Comparison of ENCODE assay signal across 9 cellular contexts in the genomic region with DNA sequence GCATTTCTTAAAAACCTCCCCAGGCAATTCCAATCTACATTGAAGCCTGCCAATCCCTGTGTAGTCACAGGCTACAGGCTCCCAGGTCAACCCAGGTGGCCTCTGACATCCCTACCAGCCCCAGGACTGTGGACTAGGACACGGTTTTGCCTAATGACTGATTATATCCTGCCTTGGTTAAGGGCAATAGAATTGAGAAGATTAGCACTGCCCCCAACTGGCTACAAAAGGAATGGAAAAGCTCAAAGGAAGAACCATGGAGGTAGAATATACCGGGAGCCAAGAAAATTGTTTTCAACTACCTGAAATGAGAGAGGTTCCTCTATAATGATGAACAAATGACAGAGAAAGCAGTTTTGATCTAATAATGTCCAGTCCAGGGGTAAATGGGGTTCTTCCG.
A peak's percentile ranks its signal among the peaks of the same experiment; 100 is the strongest.
DNase-seq lines count a peak whose midpoint lies in the region; ATAC-seq, FAIRE-seq and TF ChIP-seq lines count a peak whose summit lies in the region.
"Had no signal": no experiment of that assay in that cellular context is flagged by ENCODE, and none has a peak within 500 bp of the region (broad histone marks: within the 10 kb centered on the region; RNA-seq: fewer than 3 reads in every experiment).

No MANE protein-coding gene starts in this region.

- TF ChIP-seq CTCF in BJ (IDR thresholded peaks at IDR 0.05; ENCODE audit: insufficient read depth, low read depth, low read length) (peak; percentile 53), SK-N-SH (IDR thresholded peaks at IDR 0.05) (peak; percentile 66), keratinocyte (optimal IDR thresholded peaks at IDR 0.05 in 1 of 3, IDR thresholded peaks at IDR 0.05 in 1 of 3, conservative IDR thresholded peaks at IDR 0.05 in 1 of 3; ENCODE audit: extremely low read depth in 1 of 3, insufficient read depth in 2 of 3, low read length in 3 of 3) (peak; percentile 29 to 67 (median 52))

- peak; percentile 65 for TF ChIP-seq RAD21 in SK-N-SH (IDR thresholded peaks at IDR 0.05; ENCODE audit: low read length)

- dilution Hi-C loops in keratinocyte (cut with MboI; ENCODE audit: extremely low pct_ligation_motif_present, low sequenced_read_pairs): no loop called here

- H3F3A ChIP-seq in SK-N-SH (replicated peaks; ENCODE audit: insufficient read depth): no peaks in the 10 kb centered on the region

- H3K9me1 ChIP-seq in keratinocyte (ENCODE audit: control insufficient read depth, extremely low read depth, insufficient read depth, low read length): no peaks in the 10 kb centered on the region

- no peak overlapping the region for H3K4me3 ChIP-seq in BJ (ENCODE audit: low read depth, low read length)
- H3K4me3 ChIP-seq in SK-N-SH (ENCODE audit: low read depth in 2 of 2, low read length in 1 of 2): no peak overlapping the region
- H3K4me3 ChIP-seq in keratinocyte (ENCODE audit: control insufficient read depth in 2 of 3, extremely low read depth in 1 of 3, insufficient read depth in 2 of 3, low read depth in 1 of 3, low read length in 3 of 3): no peak overlapping the region

- no peak overlapping the region for H3K27ac Mint-ChIP-seq in activated CD4-positive, alpha-beta memory T cell treated with anti-CD3 and anti-CD28 coated beads, Interleukin-2, amount 10 ng/mL, durations not matched to agents 7 days and 5 days
- H3K27ac Mint-ChIP-seq: activated naive CD4-positive, alpha-beta T cell treated with anti-CD3 and anti-CD28 coated beads, Interleukin-2, amount 50 U/mL, for 24 hours had no signal

- no peaks in the 10 kb centered on the region for H3K27me3 ChIP-seq in BJ (ENCODE audit: control insufficient read depth, insufficient read depth, low read length)
- no peaks in the 10 kb centered on the region for H3K27me3 ChIP-seq in SK-N-SH (ENCODE audit: insufficient read depth)
- no peaks in the 10 kb centered on the region for H3K27me3 ChIP-seq in keratinocyte (ENCODE audit: control insufficient read depth, extremely low read depth, insufficient read depth, low read length)

- no peaks in the 10 kb centered on the region for H3K36me3 ChIP-seq in BJ (ENCODE audit: control insufficient read depth, insufficient read depth, low read length)
- H3K36me3 ChIP-seq in SK-N-SH (replicated peaks in 1 of 2; ENCODE audit: control insufficient read depth in 1 of 2, insufficient read depth in 2 of 2, low read length in 1 of 2): no peaks in the 10 kb centered on the region
- no peaks in the 10 kb centered on the region for H3K36me3 ChIP-seq in keratinocyte (ENCODE audit: control insufficient read depth in 2 of 2, extremely low read depth in 1 of 2, insufficient read depth in 2 of 2, low read length in 2 of 2)

- CTCF ChIA-PET in BJ (lab: Yijun Ruan, JAX): interaction anchor here (0.7 to 3.7 kb wide), 9 partner anchors 10 to 302 kb away, joined by 3 to 24 read pairs (median 5); no protein-coding TSS in a partner anchor
- CTCF ChIA-PET in SK-N-SH (lab: Yijun Ruan, JAX): interaction anchor here (0.6 to 2.1 kb wide), 9 partner anchors 9 to 633 kb away, joined by 3 to 11 read pairs (median 3); no protein-coding TSS in a partner anchor
- CTCF ChIA-PET in activated CD4-positive, alpha-beta memory T cell treated with anti-CD3 and anti-CD28 coated beads, Interleukin-2, amount 10 ng/mL, durations not matched to agents 7 days and 5 days (lab: Charles Lee): interaction anchor here (4.6 kb wide), 1 partner anchor 276 kb away, joined by 42 read pairs; no protein-coding TSS in a partner anchor

- no peaks in the 10 kb centered on the region for H3K9me3 ChIP-seq in SK-N-SH
- H3K9me3 ChIP-seq in keratinocyte (ENCODE audit: control insufficient read depth, low read depth, low read length): no peaks in the 10 kb centered on the region

- H2AFZ ChIP-seq in SK-N-SH (ENCODE audit: low read depth): no peak overlapping the region
- no peak overlapping the region for H2AFZ ChIP-seq in keratinocyte (ENCODE audit: control insufficient read depth, low read length)

- ATAC-seq in GM21717 (IDR thresholded peaks at IDR 0.05; ENCODE audit: unreplicated experiment) (peak; percentile 66), HG03025 (IDR thresholded peaks at IDR 0.05; ENCODE audit: low FRiP score, unreplicated experiment) (no peak), GM21367 (IDR thresholded peaks at IDR 0.05; ENCODE audit: unreplicated experiment) (no peak)

- POLR2A ChIA-PET in BJ (lab: Charles Lee): no interaction called here
- POLR2A ChIA-PET in SK-N-SH (lab: Yijun Ruan, JAX): no interaction called here
- POLR2A ChIA-PET in activated CD4-positive, alpha-beta memory T cell treated with anti-CD3 and anti-CD28 coated beads, Interleukin-2, amount 10 ng/mL, durations not matched to agents 7 days and 5 days (lab: Charles Lee): no interaction called here

- H3K27ac ChIP-seq in SK-N-SH (ENCODE audit: low read depth in 2 of 2, low read length in 1 of 2) (no peak overlapping the region), keratinocyte (ENCODE audit: control insufficient read depth, insufficient read depth, low read length) (no peak overlapping the region)

- no peak overlapping the region for H3K9ac ChIP-seq in SK-N-SH
- H3K9ac ChIP-seq in keratinocyte (ENCODE audit: control insufficient read depth, extremely low read depth, insufficient read depth, low read length): no peak overlapping the region

- no peak overlapping the region for H3K4me3 Mint-ChIP-seq in activated CD4-positive, alpha-beta memory T cell treated with anti-CD3 and anti-CD28 coated beads, Interleukin-2, amount 10 ng/mL, durations not matched to agents 7 days and 5 days
- H3K4me3 Mint-ChIP-seq: activated naive CD4-positive, alpha-beta T cell treated with anti-CD3 and anti-CD28 coated beads, Interleukin-2, amount 50 U/mL, for 24 hours had no signal

- DNase-seq in BJ (ENCODE audit: low read depth) (no peak), SK-N-SH (no peak), keratinocyte (ENCODE audit: low read depth, low spot score) (no peak), NCI-H2227 (lab: John Stamatoyannopoulos, UW; ENCODE audit: unreplicated experiment) (no peak)
- no peak for DNase-seq in activated CD4-positive, alpha-beta memory T cell treated with anti-CD3 and anti-CD28 coated beads, Interleukin-2, amount 10 ng/mL, durations not matched to agents 7 days and 5 days

- H3K4me2 ChIP-seq in SK-N-SH: no peak overlapping the region
- H3K4me2 ChIP-seq in keratinocyte (ENCODE audit: control insufficient read depth, extremely low read depth, insufficient read depth, low read depth, low read length): no peak overlapping the region

- no peaks in the 10 kb centered on the region for H4K20me1 ChIP-seq in SK-N-SH (ENCODE audit: insufficient read depth)
- H4K20me1 ChIP-seq in keratinocyte (ENCODE audit: control insufficient read depth, extremely low read depth, insufficient read depth, low read length): no peaks in the 10 kb centered on the region

- H3K79me2 ChIP-seq in SK-N-SH (ENCODE audit: insufficient read depth) (no peaks in the 10 kb centered on the region), keratinocyte (ENCODE audit: control insufficient read depth, insufficient read depth, low read length) (no peaks in the 10 kb centered on the region)

- no peaks in the 10 kb centered on the region for H3K4me1 ChIP-seq in SK-N-SH (ENCODE audit: control insufficient read depth in 1 of 2, insufficient read depth in 2 of 2, low read depth in 1 of 2, low read length in 1 of 2)
- no peaks in the 10 kb centered on the region for H3K4me1 ChIP-seq in keratinocyte (ENCODE audit: control insufficient read depth, extremely low read depth, insufficient read depth, low read length)

- no peaks in the 10 kb centered on the region for H3K9me3 Mint-ChIP-seq in activated CD4-positive, alpha-beta memory T cell treated with anti-CD3 and anti-CD28 coated beads, Interleukin-2, amount 10 ng/mL, durations not matched to agents 7 days and 5 days
- H3K9me3 Mint-ChIP-seq: activated naive CD4-positive, alpha-beta T cell treated with anti-CD3 and anti-CD28 coated beads, Interleukin-2, amount 50 U/mL, for 24 hours had no signal

- FAIRE-seq in keratinocyte (lab: Jason Lieb, UNC): no peak

- no peaks in the 10 kb centered on the region for H3K9me2 ChIP-seq in SK-N-SH

- no peaks in the 10 kb centered on the region for H3K36me3 Mint-ChIP-seq in activated CD4-positive, alpha-beta memory T cell treated with anti-CD3 and anti-CD28 coated beads, Interleukin-2, amount 10 ng/mL, durations not matched to agents 7 days and 5 days (ENCODE audit: low read depth)
- H3K36me3 Mint-ChIP-seq: activated naive CD4-positive, alpha-beta T cell treated with anti-CD3 and anti-CD28 coated beads, Interleukin-2, amount 50 U/mL, for 24 hours had no signal

- no peak for TF ChIP-seq EP300 in SK-N-SH (IDR thresholded peaks at IDR 0.05; ENCODE audit: borderline replicate concordance in 1 of 2, low read depth in 1 of 2, low read length in 1 of 2)

- WGBS in SK-N-SH (ENCODE audit: low lambda C conversion rate): 52% methylated on average over 3 of the region's 3 CpGs

- H3K4me1 Mint-ChIP-seq in activated CD4-positive, alpha-beta memory T cell treated with anti-CD3 and anti-CD28 coated beads, Interleukin-2, amount 10 ng/mL, durations not matched to agents 7 days and 5 days: no peaks in the 10 kb centered on the region
- H3K4me1 Mint-ChIP-seq: activated naive CD4-positive, alpha-beta T cell treated with anti-CD3 and anti-CD28 coated beads, Interleukin-2, amount 50 U/mL, for 24 hours had no signal

- no peaks in the 10 kb centered on the region for H3K27me3 Mint-ChIP-seq in activated CD4-positive, alpha-beta memory T cell treated with anti-CD3 and anti-CD28 coated beads, Interleukin-2, amount 10 ng/mL, durations not matched to agents 7 days and 5 days
- H3K27me3 Mint-ChIP-seq: activated naive CD4-positive, alpha-beta T cell treated with anti-CD3 and anti-CD28 coated beads, Interleukin-2, amount 50 U/mL, for 24 hours had no signal

TF ChIP-seq in SK-N-SH, 30 proteins besides CTCF, POLR2A, EP300 and RAD21:
- TF ChIP-seq FOXM1 (IDR thresholded peaks at IDR 0.05; ENCODE audit: low read depth) (no peak), RXRA (IDR thresholded peaks at IDR 0.05; ENCODE audit: borderline replicate concordance, low read depth) (no peak), SMC3 (IDR thresholded peaks at IDR 0.05; ENCODE audit: low read depth, low read length) (peak; percentile 51)
